1 cellular context compared by ENCODE assay signal in the genomic region with DNA sequence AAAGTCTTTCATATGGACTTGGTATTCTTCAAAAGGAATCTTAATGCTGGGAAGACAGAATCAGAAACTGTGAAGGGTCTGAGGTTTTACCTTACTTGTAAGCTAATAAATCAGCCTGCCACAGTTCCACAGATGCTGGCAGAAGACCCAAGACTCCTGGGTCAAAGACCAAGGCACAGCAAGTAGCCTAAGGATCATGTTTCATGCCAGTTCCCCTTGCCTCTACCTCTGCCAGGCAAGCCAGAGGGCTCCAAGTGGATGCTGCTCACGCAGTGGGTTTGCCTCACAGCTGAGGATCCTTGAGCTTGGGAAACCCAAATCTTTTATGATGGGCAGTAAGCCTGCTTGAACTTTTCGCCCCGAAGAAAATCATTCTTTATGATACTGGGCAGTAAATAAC.
TF ChIP-seq lines count a peak whose summit lies in the region.

No MANE protein-coding gene starts in this region.

TF ChIP-seq in H1, 55 proteins besides CTCF, POLR2A, EP300 and RAD21:
- TF ChIP-seq, protein P1, sequence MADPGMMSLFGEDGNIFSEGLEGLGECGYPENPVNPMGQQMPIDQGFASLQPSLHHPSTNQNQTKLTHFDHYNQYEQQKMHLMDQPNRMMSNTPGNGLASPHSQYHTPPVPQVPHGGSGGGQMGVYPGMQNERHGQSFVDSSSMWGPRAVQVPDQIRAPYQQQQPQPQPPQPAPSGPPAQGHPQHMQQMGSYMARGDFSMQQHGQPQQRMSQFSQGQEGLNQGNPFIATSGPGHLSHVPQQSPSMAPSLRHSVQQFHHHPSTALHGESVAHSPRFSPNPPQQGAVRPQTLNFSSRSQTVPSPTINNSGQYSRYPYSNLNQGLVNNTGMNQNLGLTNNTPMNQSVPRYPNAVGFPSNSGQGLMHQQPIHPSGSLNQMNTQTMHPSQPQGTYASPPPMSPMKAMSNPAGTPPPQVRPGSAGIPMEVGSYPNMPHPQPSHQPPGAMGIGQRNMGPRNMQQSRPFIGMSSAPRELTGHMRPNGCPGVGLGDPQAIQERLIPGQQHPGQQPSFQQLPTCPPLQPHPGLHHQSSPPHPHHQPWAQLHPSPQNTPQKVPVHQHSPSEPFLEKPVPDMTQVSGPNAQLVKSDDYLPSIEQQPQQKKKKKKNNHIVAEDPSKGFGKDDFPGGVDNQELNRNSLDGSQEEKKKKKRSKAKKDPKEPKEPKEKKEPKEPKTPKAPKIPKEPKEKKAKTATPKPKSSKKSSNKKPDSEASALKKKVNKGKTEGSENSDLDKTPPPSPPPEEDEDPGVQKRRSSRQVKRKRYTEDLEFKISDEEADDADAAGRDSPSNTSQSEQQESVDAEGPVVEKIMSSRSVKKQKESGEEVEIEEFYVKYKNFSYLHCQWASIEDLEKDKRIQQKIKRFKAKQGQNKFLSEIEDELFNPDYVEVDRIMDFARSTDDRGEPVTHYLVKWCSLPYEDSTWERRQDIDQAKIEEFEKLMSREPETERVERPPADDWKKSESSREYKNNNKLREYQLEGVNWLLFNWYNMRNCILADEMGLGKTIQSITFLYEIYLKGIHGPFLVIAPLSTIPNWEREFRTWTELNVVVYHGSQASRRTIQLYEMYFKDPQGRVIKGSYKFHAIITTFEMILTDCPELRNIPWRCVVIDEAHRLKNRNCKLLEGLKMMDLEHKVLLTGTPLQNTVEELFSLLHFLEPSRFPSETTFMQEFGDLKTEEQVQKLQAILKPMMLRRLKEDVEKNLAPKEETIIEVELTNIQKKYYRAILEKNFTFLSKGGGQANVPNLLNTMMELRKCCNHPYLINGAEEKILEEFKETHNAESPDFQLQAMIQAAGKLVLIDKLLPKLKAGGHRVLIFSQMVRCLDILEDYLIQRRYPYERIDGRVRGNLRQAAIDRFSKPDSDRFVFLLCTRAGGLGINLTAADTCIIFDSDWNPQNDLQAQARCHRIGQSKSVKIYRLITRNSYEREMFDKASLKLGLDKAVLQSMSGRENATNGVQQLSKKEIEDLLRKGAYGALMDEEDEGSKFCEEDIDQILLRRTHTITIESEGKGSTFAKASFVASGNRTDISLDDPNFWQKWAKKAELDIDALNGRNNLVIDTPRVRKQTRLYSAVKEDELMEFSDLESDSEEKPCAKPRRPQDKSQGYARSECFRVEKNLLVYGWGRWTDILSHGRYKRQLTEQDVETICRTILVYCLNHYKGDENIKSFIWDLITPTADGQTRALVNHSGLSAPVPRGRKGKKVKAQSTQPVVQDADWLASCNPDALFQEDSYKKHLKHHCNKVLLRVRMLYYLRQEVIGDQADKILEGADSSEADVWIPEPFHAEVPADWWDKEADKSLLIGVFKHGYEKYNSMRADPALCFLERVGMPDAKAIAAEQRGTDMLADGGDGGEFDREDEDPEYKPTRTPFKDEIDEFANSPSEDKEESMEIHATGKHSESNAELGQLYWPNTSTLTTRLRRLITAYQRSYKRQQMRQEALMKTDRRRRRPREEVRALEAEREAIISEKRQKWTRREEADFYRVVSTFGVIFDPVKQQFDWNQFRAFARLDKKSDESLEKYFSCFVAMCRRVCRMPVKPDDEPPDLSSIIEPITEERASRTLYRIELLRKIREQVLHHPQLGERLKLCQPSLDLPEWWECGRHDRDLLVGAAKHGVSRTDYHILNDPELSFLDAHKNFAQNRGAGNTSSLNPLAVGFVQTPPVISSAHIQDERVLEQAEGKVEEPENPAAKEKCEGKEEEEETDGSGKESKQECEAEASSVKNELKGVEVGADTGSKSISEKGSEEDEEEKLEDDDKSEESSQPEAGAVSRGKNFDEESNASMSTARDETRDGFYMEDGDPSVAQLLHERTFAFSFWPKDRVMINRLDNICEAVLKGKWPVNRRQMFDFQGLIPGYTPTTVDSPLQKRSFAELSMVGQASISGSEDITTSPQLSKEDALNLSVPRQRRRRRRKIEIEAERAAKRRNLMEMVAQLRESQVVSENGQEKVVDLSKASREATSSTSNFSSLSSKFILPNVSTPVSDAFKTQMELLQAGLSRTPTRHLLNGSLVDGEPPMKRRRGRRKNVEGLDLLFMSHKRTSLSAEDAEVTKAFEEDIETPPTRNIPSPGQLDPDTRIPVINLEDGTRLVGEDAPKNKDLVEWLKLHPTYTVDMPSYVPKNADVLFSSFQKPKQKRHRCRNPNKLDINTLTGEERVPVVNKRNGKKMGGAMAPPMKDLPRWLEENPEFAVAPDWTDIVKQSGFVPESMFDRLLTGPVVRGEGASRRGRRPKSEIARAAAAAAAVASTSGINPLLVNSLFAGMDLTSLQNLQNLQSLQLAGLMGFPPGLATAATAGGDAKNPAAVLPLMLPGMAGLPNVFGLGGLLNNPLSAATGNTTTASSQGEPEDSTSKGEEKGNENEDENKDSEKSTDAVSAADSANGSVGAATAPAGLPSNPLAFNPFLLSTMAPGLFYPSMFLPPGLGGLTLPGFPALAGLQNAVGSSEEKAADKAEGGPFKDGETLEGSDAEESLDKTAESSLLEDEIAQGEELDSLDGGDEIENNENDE (IDR thresholded peaks at IDR 0.05; ENCODE audit: insufficient replicate concordance, low read length) = no peak
- no peak for TF ChIP-seq POLR2AphosphoS5 (IDR thresholded peaks at IDR 0.05; ENCODE audit: low read depth, low read length)
- no peak for TF ChIP-seq EGR1 (IDR thresholded peaks at IDR 0.05; ENCODE audit: borderline replicate concordance, low read depth, low read length)
- no peak for TF ChIP-seq GTF2F1 (IDR thresholded peaks at IDR 0.05; ENCODE audit: borderline replicate concordance, low read depth, low read length)
- TF ChIP-seq BACH1 (IDR thresholded peaks at IDR 0.05; ENCODE audit: low read length) = no peak
- no peak for TF ChIP-seq BCL11A (IDR thresholded peaks at IDR 0.05; ENCODE audit: low read depth in 2 of 2, low read length in 2 of 2)
- TF ChIP-seq POU5F1 (IDR thresholded peaks at IDR 0.05; ENCODE audit: low read depth, low read length) = no peak
- no peak for TF ChIP-seq HDAC2 (IDR thresholded peaks at IDR 0.05; ENCODE audit: borderline replicate concordance in 1 of 2, low read depth in 2 of 2, low read length in 2 of 2)
- TF ChIP-seq CTBP2 (IDR thresholded peaks at IDR 0.05; ENCODE audit: borderline replicate concordance, insufficient read depth, insufficient read length, low read length) = no peak
- no peak for TF ChIP-seq CHD2 (IDR thresholded peaks at IDR 0.05; ENCODE audit: low read length)
- no peak for TF ChIP-seq RNF2 (IDR thresholded peaks at IDR 0.05; ENCODE audit: borderline replicate concordance, low read depth, low read length, missing control alignments, poor library complexity, severe bottlenecking)
- TF ChIP-seq SRF (IDR thresholded peaks at IDR 0.05; ENCODE audit: low read depth, low read length) = no peak
- TF ChIP-seq NRF1 (IDR thresholded peaks at IDR 0.05; ENCODE audit: low read depth, low read length) = no peak
- no peak for TF ChIP-seq SIN3A (conservative IDR thresholded peaks at IDR 0.05 in 1 of 2, IDR thresholded peaks at IDR 0.05 in 1 of 2; ENCODE audit: low read depth in 1 of 2, low read length in 2 of 2)
- TF ChIP-seq HDAC6 (IDR thresholded peaks at IDR 0.05; ENCODE audit: low read depth, low read length) = no peak
- TF ChIP-seq YY1 (IDR thresholded peaks at IDR 0.05; ENCODE audit: low read depth, low read length) = no peak
- no peak for TF ChIP-seq CEBPB (IDR thresholded peaks at IDR 0.05; ENCODE audit: low read depth, low read length)
- no peak for TF ChIP-seq RXRA (IDR thresholded peaks at IDR 0.05; ENCODE audit: insufficient read depth, low read depth, low read length)
